Comparison of ENCODE assay signal across 8 cellular contexts in genomic region chr11:776459-777287, GRCh38. TPM values are rescaled to one million over a fixed set of nuclear protein-coding genes. Genes with fewer than 3 reads are reported as not detected.
DNase-seq lines count a peak whose midpoint lies in the region; ATAC-seq and TF ChIP-seq lines count a peak whose summit lies in the region.

No MANE protein-coding gene starts in this region.

- peak overlapping the region; percentile 79 for H3K4me2 ChIP-seq in PC-9

- H3K9me3 ChIP-seq in PC-9 (ENCODE audit: insufficient read depth, low read depth): no peaks in the 10 kb centered on the region
- H3K9me3 ChIP-seq in lung (ENCODE audit: control insufficient read depth in 2 of 2, insufficient read depth in 1 of 2, low read length in 1 of 2): no peaks in the 10 kb centered on the region

- H3K79me2 ChIP-seq in PC-9 (ENCODE audit: low read depth): peaks cover 47% of the 10 kb centered on the region

- ATAC-seq in GM18517 (IDR thresholded peaks at IDR 0.05; ENCODE audit: unreplicated experiment) (peak; percentile 34), HG03025 (IDR thresholded peaks at IDR 0.05; ENCODE audit: low FRiP score, unreplicated experiment) (peak; percentile 35), lung (ENCODE audit: insufficient read depth, low FRiP score) (peak; percentile 8)

- H2AFZ ChIP-seq in PC-9: no peak overlapping the region

- peak overlapping the region; percentile 90 for H3K4me3 Mint-ChIP-seq in dendritic cell treated with granulocyte-macrophage colony-stimulating factor and Interleukin-4, amounts not matched to agents 40 ng/mL and 50 ng/mL, for 4 days
- H3K4me3 Mint-ChIP-seq in type B pancreatic cell: peak overlapping the region; percentile 86

- H3K36me3 ChIP-seq in PC-9 (ENCODE audit: low read depth) (no peaks in the 10 kb centered on the region), lung (ENCODE audit: control insufficient read depth in 2 of 2, insufficient read depth in 2 of 2, low read length in 2 of 2) (peaks cover 0 to 20% of the 10 kb centered on the region in 2 donors)

- peaks cover 2% of the 10 kb centered on the region for H3K27me3 Mint-ChIP-seq in dendritic cell treated with granulocyte-macrophage colony-stimulating factor and Interleukin-4, amounts not matched to agents 40 ng/mL and 50 ng/mL, for 4 days
- H3K27me3 Mint-ChIP-seq in type B pancreatic cell: no peaks in the 10 kb centered on the region

- H3K36me3 Mint-ChIP-seq in dendritic cell treated with granulocyte-macrophage colony-stimulating factor and Interleukin-4, amounts not matched to agents 40 ng/mL and 50 ng/mL, for 4 days (ENCODE audit: low read depth): peaks cover 63% of the 10 kb centered on the region
- no peaks in the 10 kb centered on the region for H3K36me3 Mint-ChIP-seq in type B pancreatic cell

- H3K4me3 ChIP-seq in AG10803 (ENCODE audit: low read length) (peak overlapping the region; percentile 82), PC-9 (peak overlapping the region; percentile 69), lung (peak overlapping the region; percentile 83)

- no peak for DNase-seq in AG10803 (ENCODE audit: low read depth)
- DNase-seq in PC-9: no peak
- no peak for DNase-seq in lung (ENCODE audit: low spot score)
- peak; percentile 74 for DNase-seq in type B pancreatic cell (ENCODE audit: extremely low spot score, unreplicated experiment)
- no peak for DNase-seq in T-helper 9 cell

- peaks cover 20% of the 10 kb centered on the region for H4K20me1 ChIP-seq in PC-9 (ENCODE audit: insufficient read depth)

- H3F3A ChIP-seq in PC-9 (ENCODE audit: insufficient read depth, low read depth): no peaks in the 10 kb centered on the region; the same call in 1 of the 2 replicates

- TF ChIP-seq CTCF in AG10803 (conservative IDR thresholded peaks at IDR 0.05; ENCODE audit: low read length) (no peak), PC-9 (conservative IDR thresholded peaks at IDR 0.05) (no peak), lung (IDR thresholded peaks at IDR 0.05; ENCODE audit: control extremely low read depth, extremely low read depth) (no peak), type B pancreatic cell (conservative IDR thresholded peaks at IDR 0.05) (no peak)

- no TSS peak for BruUV-seq in PC-9 (replicated peaks; lab: Mats Ljungman, UMichigan)

- H3K4me1 Mint-ChIP-seq in dendritic cell treated with granulocyte-macrophage colony-stimulating factor and Interleukin-4, amounts not matched to agents 40 ng/mL and 50 ng/mL, for 4 days (ENCODE audit: low read depth): peaks cover 59% of the 10 kb centered on the region
- no peaks in the 10 kb centered on the region for H3K4me1 Mint-ChIP-seq in type B pancreatic cell (ENCODE audit: unreplicated experiment)

- H3K9me3 Mint-ChIP-seq in dendritic cell treated with granulocyte-macrophage colony-stimulating factor and Interleukin-4, amounts not matched to agents 40 ng/mL and 50 ng/mL, for 4 days: no peaks in the 10 kb centered on the region
- no peaks in the 10 kb centered on the region for H3K9me3 Mint-ChIP-seq in type B pancreatic cell

- no peaks in the 10 kb centered on the region for H3K27me3 ChIP-seq in PC-9 (ENCODE audit: insufficient read depth, low read depth)
- no peaks in the 10 kb centered on the region for H3K27me3 ChIP-seq in lung (ENCODE audit: control insufficient read depth, insufficient read depth)

- CTCF ChIA-PET in PC-9 (lab: Charles Lee): no interaction called here

- H3K4me1 ChIP-seq in PC-9 (replicated peaks; ENCODE audit: insufficient read depth) (peaks cover 13% of the 10 kb centered on the region), lung (ENCODE audit: control insufficient read depth in 2 of 2, insufficient read depth in 2 of 2, low read length in 2 of 2) (peaks cover 0 to 12% of the 10 kb centered on the region in 2 donors)

- peak overlapping the region; percentile 87 for H3K27ac Mint-ChIP-seq in dendritic cell treated with granulocyte-macrophage colony-stimulating factor and Interleukin-4, amounts not matched to agents 40 ng/mL and 50 ng/mL, for 4 days
- peak overlapping the region; percentile 80 for H3K27ac Mint-ChIP-seq in type B pancreatic cell

- intact Hi-C loops in PC-9 (cut with micrococcal nuclease; ENCODE audit: unreplicated experiment): no loop called here
- intact Hi-C loops in dendritic cell treated with granulocyte-macrophage colony-stimulating factor and Interleukin-4, amounts not matched to agents 40 ng/mL and 50 ng/mL, for 4 days (cut with micrococcal nuclease): no loop called here

- 1% methylated on average over 51 to 66 of the region's 68 CpGs for WGBS in lung, 2 donors

- no peaks in the 10 kb centered on the region for H3K9me2 ChIP-seq in PC-9 (ENCODE audit: insufficient read depth)

- H3K27ac ChIP-seq in PC-9: no peak overlapping the region
- peak overlapping the region; percentile 67 to 79 for H3K27ac ChIP-seq in lung (ENCODE audit: low read depth in 1 of 2, low read length in 1 of 2)

- POLR2A ChIA-PET in PC-9 (lab: Charles Lee; ENCODE audit: unreplicated experiment): interaction anchor here (0.6 to 0.8 kb wide), 5 partner anchors 14 to 226 kb away, joined by 3 to 14 read pairs (median 5); partner anchors contain the start of gene CEND1

RNA-seq across cellular contexts. Expression of gene GATD1, which starts 0.6 kb away (rescaled TPM):
- total RNA-seq in PC-9 (2021) (52.7 and 61.9 TPM in 2 replicates), lung (10 to 100 TPM; 24.6 to 63.1 TPM), type B pancreatic cell (ENCODE audit: low replicate concordance) (80.1 and 80.9 TPM in 2 replicates)
- polyA plus RNA-seq in lung: 10 to 100 TPM; 22.1 to 53.6 TPM

RNA-seq across cellular contexts. Expression of gene CEND1, which starts 13.2 kb away (rescaled TPM):
- total RNA-seq in PC-9 (2021) (not detected in 2 replicates), lung (under 1 TPM in 1 of 2 donors, not detected in 1; 0.18 TPM), type B pancreatic cell (ENCODE audit: low replicate concordance) (0.17 and 0.89 TPM in 2 replicates)
- polyA plus RNA-seq in lung: under 1 TPM; 0.10 to 0.14 TPM

RNA-seq across cellular contexts. Expression of gene SLC25A22, which starts 21.4 kb away (rescaled TPM):
- total RNA-seq in PC-9 (2021) (24.6 and 25.8 TPM in 2 replicates), lung (10 to 100 TPM; 10.6 to 38.2 TPM), type B pancreatic cell (ENCODE audit: low replicate concordance) (31.6 and 35.6 TPM in 2 replicates)
- 10 to 100 TPM; 18.6 to 36.4 TPM for polyA plus RNA-seq in lung

RNA-seq across cellular contexts. Expression of gene PIDD1, which starts 28.4 kb away (rescaled TPM):
- 16.7 and 24.3 TPM in 2 replicates for total RNA-seq in PC-9 (2021)
- total RNA-seq in lung: 10 to 100 TPM in 1 of 2 donors, 1 to 10 TPM in 1; 8.7 to 15.3 TPM
- polyA plus RNA-seq in lung: 10 to 100 TPM in 1 of 2 donors, 1 to 10 TPM in 1; 8.5 to 16.9 TPM
- 32.7 and 44.5 TPM in 2 replicates for total RNA-seq in type B pancreatic cell (ENCODE audit: low replicate concordance)

RNA-seq across cellular contexts. Expression of gene TALDO1, which starts 29.4 kb away (rescaled TPM):
- 434 and 446 TPM in 2 replicates for total RNA-seq in PC-9 (2021)
- total RNA-seq in lung: 100 to 1,000 TPM; 128 to 292 TPM
- polyA plus RNA-seq in lung: 100 to 1,000 TPM; 186 to 311 TPM
- 189 and 288 TPM in 2 replicates for total RNA-seq in type B pancreatic cell (ENCODE audit: low replicate concordance)
